1 cellular context compared by ENCODE assay signal in genomic region chr22:21815958-21816357, GRCh38.
TF ChIP-seq lines count a peak whose summit lies in the region.

No MANE protein-coding gene starts in this region.

TF ChIP-seq in K562, 482 proteins besides CTCF, POLR2A, EP300 and RAD21 (continued from another document):
- no peak for TF ChIP-seq BHLHE40 (IDR thresholded peaks at IDR 0.05; ENCODE audit: low read length)
- no peak for TF ChIP-seq SIN3B (IDR thresholded peaks at IDR 0.05; ENCODE audit: low read depth)
- TF ChIP-seq, protein P1, sequence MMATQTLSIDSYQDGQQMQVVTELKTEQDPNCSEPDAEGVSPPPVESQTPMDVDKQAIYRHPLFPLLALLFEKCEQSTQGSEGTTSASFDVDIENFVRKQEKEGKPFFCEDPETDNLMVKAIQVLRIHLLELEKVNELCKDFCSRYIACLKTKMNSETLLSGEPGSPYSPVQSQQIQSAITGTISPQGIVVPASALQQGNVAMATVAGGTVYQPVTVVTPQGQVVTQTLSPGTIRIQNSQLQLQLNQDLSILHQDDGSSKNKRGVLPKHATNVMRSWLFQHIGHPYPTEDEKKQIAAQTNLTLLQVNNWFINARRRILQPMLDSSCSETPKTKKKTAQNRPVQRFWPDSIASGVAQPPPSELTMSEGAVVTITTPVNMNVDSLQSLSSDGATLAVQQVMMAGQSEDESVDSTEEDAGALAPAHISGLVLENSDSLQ (IDR thresholded peaks at IDR 0.05): no peak
- TF ChIP-seq, protein P2, sequence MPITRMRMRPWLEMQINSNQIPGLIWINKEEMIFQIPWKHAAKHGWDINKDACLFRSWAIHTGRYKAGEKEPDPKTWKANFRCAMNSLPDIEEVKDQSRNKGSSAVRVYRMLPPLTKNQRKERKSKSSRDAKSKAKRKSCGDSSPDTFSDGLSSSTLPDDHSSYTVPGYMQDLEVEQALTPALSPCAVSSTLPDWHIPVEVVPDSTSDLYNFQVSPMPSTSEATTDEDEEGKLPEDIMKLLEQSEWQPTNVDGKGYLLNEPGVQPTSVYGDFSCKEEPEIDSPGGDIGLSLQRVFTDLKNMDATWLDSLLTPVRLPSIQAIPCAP (CRISPR knock-in tag; IDR thresholded peaks at IDR 0.05; ENCODE audit: borderline replicate concordance): no peak
- no peak for TF ChIP-seq TAF9B (IDR thresholded peaks at IDR 0.05; ENCODE audit: partially characterized antibody)
- TF ChIP-seq PTBP1 (IDR thresholded peaks at IDR 0.05; ENCODE audit: low read depth, low read length): no peak
